Comparison of ENCODE assay signal across 1 cellular context in genomic region chr20:50194831-50195523, GRCh38.
TF ChIP-seq lines count a peak whose summit lies in the region.

No MANE protein-coding gene starts in this region.

TF ChIP-seq in K562, 482 proteins besides CTCF, POLR2A, EP300 and RAD21 (continued from another document):
- TF ChIP-seq, protein P1, sequence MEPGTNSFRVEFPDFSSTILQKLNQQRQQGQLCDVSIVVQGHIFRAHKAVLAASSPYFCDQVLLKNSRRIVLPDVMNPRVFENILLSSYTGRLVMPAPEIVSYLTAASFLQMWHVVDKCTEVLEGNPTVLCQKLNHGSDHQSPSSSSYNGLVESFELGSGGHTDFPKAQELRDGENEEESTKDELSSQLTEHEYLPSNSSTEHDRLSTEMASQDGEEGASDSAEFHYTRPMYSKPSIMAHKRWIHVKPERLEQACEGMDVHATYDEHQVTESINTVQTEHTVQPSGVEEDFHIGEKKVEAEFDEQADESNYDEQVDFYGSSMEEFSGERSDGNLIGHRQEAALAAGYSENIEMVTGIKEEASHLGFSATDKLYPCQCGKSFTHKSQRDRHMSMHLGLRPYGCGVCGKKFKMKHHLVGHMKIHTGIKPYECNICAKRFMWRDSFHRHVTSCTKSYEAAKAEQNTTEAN (CRISPR knock-in tag; IDR thresholded peaks at IDR 0.05), result no peak
- TF ChIP-seq DIDO1 (tag; IDR thresholded peaks at IDR 0.05; ENCODE audit: low read depth) (no peak), ZNF41 (CRISPR knock-in tag; conservative IDR thresholded peaks at IDR 0.05) (no peak), KLF10 (CRISPR knock-in tag; IDR thresholded peaks at IDR 0.05) (no peak), TBP (optimal IDR thresholded peaks at IDR 0.05; ENCODE audit: low read depth, low read length) (no peak), L3MBTL2 (IDR thresholded peaks at IDR 0.05) (0 out of 2 replicates have a peak, but pooled peaks have one; percentile 21), NFRKB (IDR thresholded peaks at IDR 0.05; ENCODE audit: low read depth) (no peak), ZNF699 (CRISPR knock-in tag; IDR thresholded peaks at IDR 0.05; ENCODE audit: insufficient replicate concordance) (no peak), POLR2G (IDR thresholded peaks at IDR 0.05; ENCODE audit: low read depth, low read length) (peak; percentile 52), SMARCA5 (IDR thresholded peaks at IDR 0.05) (no peak), SIN3B (IDR thresholded peaks at IDR 0.05; ENCODE audit: low read depth) (no peak), IRF2 (CRISPR knock-in tag; IDR thresholded peaks at IDR 0.05) (no peak), TFE3 (CRISPR knock-in tag; IDR thresholded peaks at IDR 0.05) (no peak), POLR2AphosphoS2 (IDR thresholded peaks at IDR 0.05; ENCODE audit: low read length) (peak; percentile 63), ATF2 (CRISPR knock-in tag; IDR thresholded peaks at IDR 0.05) (no peak), MTA2 (IDR thresholded peaks at IDR 0.05; ENCODE audit: low read depth) (no peak), ZNF668 (CRISPR knock-in tag; IDR thresholded peaks at IDR 0.05) (no peak), FOXJ2 (tag; IDR thresholded peaks at IDR 0.05) (no peak), MEIS2 (IDR thresholded peaks at IDR 0.05; ENCODE audit: partially characterized antibody) (no peak), RNF2 (IDR thresholded peaks at IDR 0.05) (no peak), ZMIZ1 (IDR thresholded peaks at IDR 0.05; ENCODE audit: low read depth in 2 of 2, low read length in 2 of 2) (no peak), CEBPG (CRISPR knock-in tag; IDR thresholded peaks at IDR 0.05) (no peak), CEBPG (tag; conservative IDR thresholded peaks at IDR 0.05 in 1 of 2, IDR thresholded peaks at IDR 0.05 in 1 of 2) (peak; percentile 39 to 46; a peak in 1 of 4 replicates), ELF4 (CRISPR knock-in tag; IDR thresholded peaks at IDR 0.05) (no peak), SMARCC2 (IDR thresholded peaks at IDR 0.05; ENCODE audit: low read depth) (no peak), HEY1 (CRISPR knock-in tag; IDR thresholded peaks at IDR 0.05; ENCODE audit: borderline replicate concordance) (no peak)
- TF ChIP-seq, protein P2, sequence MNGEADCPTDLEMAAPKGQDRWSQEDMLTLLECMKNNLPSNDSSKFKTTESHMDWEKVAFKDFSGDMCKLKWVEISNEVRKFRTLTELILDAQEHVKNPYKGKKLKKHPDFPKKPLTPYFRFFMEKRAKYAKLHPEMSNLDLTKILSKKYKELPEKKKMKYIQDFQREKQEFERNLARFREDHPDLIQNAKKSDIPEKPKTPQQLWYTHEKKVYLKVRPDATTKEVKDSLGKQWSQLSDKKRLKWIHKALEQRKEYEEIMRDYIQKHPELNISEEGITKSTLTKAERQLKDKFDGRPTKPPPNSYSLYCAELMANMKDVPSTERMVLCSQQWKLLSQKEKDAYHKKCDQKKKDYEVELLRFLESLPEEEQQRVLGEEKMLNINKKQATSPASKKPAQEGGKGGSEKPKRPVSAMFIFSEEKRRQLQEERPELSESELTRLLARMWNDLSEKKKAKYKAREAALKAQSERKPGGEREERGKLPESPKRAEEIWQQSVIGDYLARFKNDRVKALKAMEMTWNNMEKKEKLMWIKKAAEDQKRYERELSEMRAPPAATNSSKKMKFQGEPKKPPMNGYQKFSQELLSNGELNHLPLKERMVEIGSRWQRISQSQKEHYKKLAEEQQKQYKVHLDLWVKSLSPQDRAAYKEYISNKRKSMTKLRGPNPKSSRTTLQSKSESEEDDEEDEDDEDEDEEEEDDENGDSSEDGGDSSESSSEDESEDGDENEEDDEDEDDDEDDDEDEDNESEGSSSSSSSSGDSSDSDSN (IDR thresholded peaks at IDR 0.05; ENCODE audit: borderline replicate concordance in 1 of 2, low read depth in 2 of 2, low read length in 2 of 2), result no peak
- TF ChIP-seq, protein P3, sequence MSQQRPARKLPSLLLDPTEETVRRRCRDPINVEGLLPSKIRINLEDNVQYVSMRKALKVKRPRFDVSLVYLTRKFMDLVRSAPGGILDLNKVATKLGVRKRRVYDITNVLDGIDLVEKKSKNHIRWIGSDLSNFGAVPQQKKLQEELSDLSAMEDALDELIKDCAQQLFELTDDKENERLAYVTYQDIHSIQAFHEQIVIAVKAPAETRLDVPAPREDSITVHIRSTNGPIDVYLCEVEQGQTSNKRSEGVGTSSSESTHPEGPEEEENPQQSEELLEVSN (IDR thresholded peaks at IDR 0.05; ENCODE audit: borderline replicate concordance in 1 of 2, extremely low read depth in 1 of 2, insufficient read depth in 1 of 2, insufficient read length in 1 of 2, low read depth in 1 of 2, low read length in 1 of 2, poor library complexity in 1 of 2, severe bottlenecking in 1 of 2), result no peak
- TF ChIP-seq, protein P4, sequence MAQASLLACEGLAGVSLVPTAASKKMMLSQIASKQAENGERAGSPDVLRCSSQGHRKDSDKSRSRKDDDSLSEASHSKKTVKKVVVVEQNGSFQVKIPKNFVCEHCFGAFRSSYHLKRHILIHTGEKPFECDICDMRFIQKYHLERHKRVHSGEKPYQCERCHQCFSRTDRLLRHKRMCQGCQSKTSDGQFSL (CRISPR knock-in tag; IDR thresholded peaks at IDR 0.05), result no peak
- TF ChIP-seq, protein P4 (tag; IDR thresholded peaks at IDR 0.05), result no peak
- TF ChIP-seq, protein P5, sequence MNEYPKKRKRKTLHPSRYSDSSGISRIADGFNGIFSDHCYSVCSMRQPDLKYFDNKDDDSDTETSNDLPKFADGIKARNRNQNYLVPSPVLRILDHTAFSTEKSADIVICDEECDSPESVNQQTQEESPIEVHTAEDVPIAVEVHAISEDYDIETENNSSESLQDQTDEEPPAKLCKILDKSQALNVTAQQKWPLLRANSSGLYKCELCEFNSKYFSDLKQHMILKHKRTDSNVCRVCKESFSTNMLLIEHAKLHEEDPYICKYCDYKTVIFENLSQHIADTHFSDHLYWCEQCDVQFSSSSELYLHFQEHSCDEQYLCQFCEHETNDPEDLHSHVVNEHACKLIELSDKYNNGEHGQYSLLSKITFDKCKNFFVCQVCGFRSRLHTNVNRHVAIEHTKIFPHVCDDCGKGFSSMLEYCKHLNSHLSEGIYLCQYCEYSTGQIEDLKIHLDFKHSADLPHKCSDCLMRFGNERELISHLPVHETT (CRISPR knock-in tag; conservative IDR thresholded peaks at IDR 0.05 in 1 of 2, IDR thresholded peaks at IDR 0.05 in 1 of 2), result no peak
TF ChIP-seq in K562: peak in this region for 16.
